In genomic region chr21:27570306-27570868, GRCh38 we compare ENCODE assay signal across 13 cellular contexts.
DNase-seq lines count a peak whose midpoint lies in the region; ATAC-seq and TF ChIP-seq lines count a peak whose summit lies in the region.
"Had no signal": no experiment of that assay in that cellular context is flagged by ENCODE, and none has a peak within 500 bp of the region (broad histone marks: within the 10 kb centered on the region; RNA-seq: fewer than 3 reads in every experiment).

No MANE protein-coding gene starts in this region.

- POLR2A ChIA-PET in MCF 10A (lab: Yijun Ruan, JAX): interaction anchor here (0.6 to 0.7 kb wide), 2 partner anchors 124 to 125 kb away, joined by 3 read pairs; no protein-coding TSS in a partner anchor

- H3K9me3 Mint-ChIP-seq in MCF 10A (ENCODE audit: unreplicated experiment): peaks cover 10% of the 10 kb centered on the region
- H3K9me3 Mint-ChIP-seq: neural progenitor cell had no signal

- no peaks in the 10 kb centered on the region for H3K36me3 Mint-ChIP-seq in MCF 10A (ENCODE audit: insufficient read depth, unreplicated experiment)
- H3K36me3 Mint-ChIP-seq: neural progenitor cell had no signal

- peaks cover 5% of the 10 kb centered on the region for H3K4me1 ChIP-seq in testis
- H3K4me1 ChIP-seq: neural progenitor cell had no signal

- BruUV-seq in MCF 10A (replicated peaks; lab: Mats Ljungman, UMichigan): TSS peak; percentile 42

- intact Hi-C loops in MCF 10A (cut with micrococcal nuclease): loop anchor here (2.0 kb wide), 3 partner anchors 78 to 766 kb away; no protein-coding TSS in a partner anchor
- intact Hi-C loops in testis (cut with DNase I; ENCODE audit: low total_unique reads): no loop called here

- no peak overlapping the region for H3K4me3 ChIP-seq in kidney epithelial cell (ENCODE audit: low read depth, low read length)
- H3K4me3 ChIP-seq in testis: no peak overlapping the region
- H3K4me3 ChIP-seq: neural progenitor cell had no signal

- H3K9me3 ChIP-seq in testis: no peaks in the 10 kb centered on the region

- H3K27ac Mint-ChIP-seq in MCF 10A (ENCODE audit: low read depth, unreplicated experiment): peak overlapping the region; percentile 85
- H3K27ac Mint-ChIP-seq: activated T-helper 1 cell treated with anti-CD3 and anti-CD28 coated beads, Interleukin-12 subunit alpha, Interleukin-12 subunit beta, Interleukin-2, Interleukin-4 antibody, amounts not matched to agents 30 ng/mL and 10 ng/mL and 1 ng/mL, durations not matched to agents 14 hours and 24 hours and 36 hours; neural progenitor cell had no signal

- 63 to 66% methylated on average over 2 of the region's 2 CpGs for WGBS in testis, 2 donors

- TF ChIP-seq CTCF in MCF 10A (IDR thresholded peaks at IDR 0.05; ENCODE audit: unreplicated experiment) (no peak), kidney epithelial cell (IDR thresholded peaks at IDR 0.05; ENCODE audit: insufficient read depth, low read length, poor library complexity, severe bottlenecking) (no peak), testis (IDR thresholded peaks at IDR 0.05) (no peak)

- H3K36me3 ChIP-seq in kidney epithelial cell (ENCODE audit: control insufficient read depth, insufficient read depth, low read length) (no peaks in the 10 kb centered on the region), testis (ENCODE audit: low read depth, missing control alignments) (no peaks in the 10 kb centered on the region)
- H3K36me3 ChIP-seq: neural progenitor cell had no signal

- no peak overlapping the region for H3K4me3 Mint-ChIP-seq in MCF 10A (ENCODE audit: unreplicated experiment)
- H3K4me3 Mint-ChIP-seq: activated T-helper 1 cell treated with anti-CD3 and anti-CD28 coated beads, Interleukin-12 subunit alpha, Interleukin-12 subunit beta, Interleukin-2, Interleukin-4 antibody, amounts not matched to agents 30 ng/mL and 10 ng/mL and 1 ng/mL, durations not matched to agents 14 hours and 24 hours and 36 hours; neural progenitor cell had no signal

- DNase-seq in HS-27A (ENCODE audit: low read depth) (peak; percentile 98), MCF 10A (ENCODE audit: unreplicated experiment) (peak; percentile 83), kidney epithelial cell (ENCODE audit: low read depth) (peak; percentile 88), testis (peak; percentile 77)
- no peak for DNase-seq in central memory CD4-positive, alpha-beta T cell
- DNase-seq in activated CD4-positive, CD25-positive, alpha-beta regulatory T cell (lab: John Stamatoyannopoulos, UW): no peak
- DNase-seq: GF-D8, NCI-H1930, T-helper 2 cell had no signal

- H3K4me1 Mint-ChIP-seq in MCF 10A (ENCODE audit: insufficient read depth, unreplicated experiment): peaks cover 37% of the 10 kb centered on the region
- H3K4me1 Mint-ChIP-seq: neural progenitor cell had no signal

- CTCF ChIA-PET in MCF 10A (lab: Yijun Ruan, JAX): interaction anchor here (0.6 to 2.6 kb wide), 6 partner anchors 17 to 1175 kb away, joined by 3 to 14 read pairs (median 4); no protein-coding TSS in a partner anchor

- H3K27me3 ChIP-seq in kidney epithelial cell (ENCODE audit: control insufficient read depth, insufficient read depth, low read length) (no peaks in the 10 kb centered on the region), testis (no peaks in the 10 kb centered on the region)
- H3K27me3 ChIP-seq: neural progenitor cell had no signal

- no peak for ATAC-seq in HG03280 (IDR thresholded peaks at IDR 0.05; ENCODE audit: unreplicated experiment)
- no peak for ATAC-seq in HG03039 (IDR thresholded peaks at IDR 0.05; ENCODE audit: unreplicated experiment)

- no peaks in the 10 kb centered on the region for H3K27me3 Mint-ChIP-seq in MCF 10A (ENCODE audit: insufficient read depth, unreplicated experiment)

- no peak for TF ChIP-seq POLR2A in testis (IDR thresholded peaks at IDR 0.05)

- H3K27ac ChIP-seq in testis: no peak overlapping the region
- H3K27ac ChIP-seq: neural progenitor cell had no signal

Comparison
In these comparisons a context has a peak if more than half of its experiments do, and no peak if none do; other contexts are left out.
1. DNase-seq: peak in HS-27A (single experiment), MCF 10A (single experiment), kidney epithelial cell (single experiment) and testis (single experiment); none in central memory CD4-positive, alpha-beta T cell (single experiment) and activated CD4-positive, CD25-positive, alpha-beta regulatory T cell (0 of 4).